ENCODE assay signal across 11 cellular contexts in genomic region chr19:32677657-32678056, GRCh38. TPM values are rescaled to one million over a fixed set of nuclear protein-coding genes. Genes with fewer than 3 reads are reported as not detected.
A peak's percentile ranks its signal among the peaks of the same experiment; 100 is the strongest.
DNase-seq lines count a peak whose midpoint lies in the region; ATAC-seq and TF ChIP-seq lines count a peak whose summit lies in the region.
"Had no signal": no experiment of that assay in that cellular context is flagged by ENCODE, and none has a peak within 500 bp of the region (broad histone marks: within the 10 kb centered on the region; RNA-seq: fewer than 3 reads in every experiment).

No MANE protein-coding gene starts in this region.

- no peaks in the 10 kb centered on the region for H3K36me3 ChIP-seq in HUES48 (ENCODE audit: control insufficient read depth, insufficient read depth, low read length)
- no peaks in the 10 kb centered on the region for H3K36me3 ChIP-seq in mesodermal cell (ENCODE audit: control insufficient read depth, insufficient read depth, low read length)

- DNase-seq in CD4-positive, alpha-beta T cell: no peak
- DNase-seq in central memory CD8-positive, alpha-beta T cell (ENCODE audit: low spot score in 2 of 2): no peak
- DNase-seq in cerebellum (ENCODE audit: low spot score) (no peak), NCI-H1436 (lab: John Stamatoyannopoulos, UW) (no peak), NCI-H1105 (lab: John Stamatoyannopoulos, UW) (no peak)
- no peak for DNase-seq in activated CD4-positive, alpha-beta T cell treated with anti-CD3 and anti-CD28 coated beads, Interleukin-2, amount 50 U/mL, for 4 hours
- DNase-seq: DMS79, GM23248, NCI-H2081 treated with DMSO at 0.1 percent for 48 hours had no signal

- ATAC-seq in CD4-positive, alpha-beta T cell (ENCODE audit: poor library complexity): no peak
- no peak for ATAC-seq in central memory CD8-positive, alpha-beta T cell (replicated peaks; ENCODE audit: extremely low read depth, poor library complexity, severe bottlenecking)

- no peaks in the 10 kb centered on the region for H3K9me3 Mint-ChIP-seq in CD4-positive, alpha-beta T cell
- H3K9me3 Mint-ChIP-seq in central memory CD8-positive, alpha-beta T cell: no peaks in the 10 kb centered on the region

- H3K4me1 ChIP-seq in HUES48 (ENCODE audit: control insufficient read depth, insufficient read depth, low read length) (peaks cover 15% of the 10 kb centered on the region), mesodermal cell (ENCODE audit: control insufficient read depth, insufficient read depth, low read length, poor library complexity, severe bottlenecking) (no peaks in the 10 kb centered on the region)

- H3K4me1 Mint-ChIP-seq in CD4-positive, alpha-beta T cell (ENCODE audit: low read depth): peaks cover 29% of the 10 kb centered on the region
- peaks cover 23% of the 10 kb centered on the region for H3K4me1 Mint-ChIP-seq in central memory CD8-positive, alpha-beta T cell

- peak overlapping the region; percentile 88 for H3K4me3 Mint-ChIP-seq in CD4-positive, alpha-beta T cell
- H3K4me3 Mint-ChIP-seq in central memory CD8-positive, alpha-beta T cell: peak overlapping the region; percentile 45

- peaks cover 12% of the 10 kb centered on the region for H3K36me3 Mint-ChIP-seq in CD4-positive, alpha-beta T cell (ENCODE audit: low read depth)
- H3K36me3 Mint-ChIP-seq in central memory CD8-positive, alpha-beta T cell (ENCODE audit: insufficient read depth): peaks cover 6% of the 10 kb centered on the region

- no peaks in the 10 kb centered on the region for H3K9me3 ChIP-seq in CD4-positive, alpha-beta T cell (ENCODE audit: control insufficient read depth, low read length)
- H3K9me3 ChIP-seq in HUES48 (ENCODE audit: control insufficient read depth, insufficient read depth, low read length) (no peaks in the 10 kb centered on the region), mesodermal cell (ENCODE audit: control insufficient read depth, low read length) (no peaks in the 10 kb centered on the region)

- POLR2A ChIA-PET in CD4-positive, alpha-beta T cell (lab: Charles Lee): interaction anchor here (0.6 to 3.9 kb wide), 3 partner anchors 13 to 14 kb away, joined by 4 to 58 read pairs (median 5); partner anchors contain the start of gene NUDT19

- CTCF ChIA-PET in CD4-positive, alpha-beta T cell (lab: Charles Lee): interaction anchor here (0.6 to 2.2 kb wide), 2 partner anchors 12 to 14 kb away, joined by 3 to 5 read pairs; partner anchors contain the start of gene NUDT19

- H3K9ac ChIP-seq in HUES48 (ENCODE audit: low read depth, low read length): no peak overlapping the region
- H3K9ac ChIP-seq: GM23248 had no signal

- peaks cover 14% of the 10 kb centered on the region for H3K27me3 ChIP-seq in CD4-positive, alpha-beta T cell (ENCODE audit: control insufficient read depth, insufficient read depth, low read length)
- peaks cover 29% of the 10 kb centered on the region for H3K27me3 ChIP-seq in HUES48 (ENCODE audit: control insufficient read depth, insufficient read depth, low read length)

- no peak overlapping the region; the same call in 1 of the 2 replicates for H3K4me3 ChIP-seq in HUES48 (ENCODE audit: low read depth, low read length)
- no peak overlapping the region for H3K4me3 ChIP-seq in mesodermal cell (ENCODE audit: extremely low read depth, insufficient read depth, low read length, poor library complexity, severe bottlenecking)
- H3K4me3 ChIP-seq: GM23248 had no signal

- H3K27me3 Mint-ChIP-seq in CD4-positive, alpha-beta T cell: peaks cover 8% of the 10 kb centered on the region
- H3K27me3 Mint-ChIP-seq in central memory CD8-positive, alpha-beta T cell: peaks cover 9% of the 10 kb centered on the region

- intact Hi-C loops in CD4-positive, alpha-beta T cell (cut with DNase I, micrococcal nuclease): loop anchor here (2.0 to 10.0 kb wide), 7 partner anchors 13 to 407 kb away; partner anchors contain the start of genes DPY19L3 (in 1 of the 2), GPATCH1 (in 1 of the 2), NUDT19 (in 1 of the 2) and PDCD5 (in 1 of the 2)

- H3K27ac ChIP-seq in CD4-positive, alpha-beta T cell (ENCODE audit: low read depth, low read length): no peak overlapping the region
- peak overlapping the region; percentile 31 for H3K27ac ChIP-seq in HUES48 (ENCODE audit: low read depth, low read length)
- H3K27ac ChIP-seq in mesodermal cell (ENCODE audit: low read depth, low read length, severe bottlenecking): peak overlapping the region; percentile 49
- H3K27ac ChIP-seq: GM23248 had no signal

- 10 to 14% methylated on average over 9 of the region's 9 CpGs for WGBS in mesodermal cell (ENCODE audit: insufficient coverage in 2 of 2), 2 experiments

- no peak overlapping the region for H3K27ac Mint-ChIP-seq in CD4-positive, alpha-beta T cell
- no peak overlapping the region for H3K27ac Mint-ChIP-seq in central memory CD8-positive, alpha-beta T cell (ENCODE audit: low read depth)

- no peak for TF ChIP-seq CTCF in CD4-positive, alpha-beta T cell (IDR thresholded peaks at IDR 0.05)

RNA-seq across cellular contexts. Expression of gene RGS9BP, which starts 2.0 kb away (rescaled TPM):
- under 1 TPM in 1 of 2 experiments, not detected in 1; 0.14 TPM for total RNA-seq in CD4-positive, alpha-beta T cell
- polyA plus RNA-seq in mesodermal cell (2013, experiment 1 of 2): not detected
- not detected for polyA plus RNA-seq in mesodermal cell (2013, experiment 2 of 2)
- total RNA-seq in cerebellum: 1.1 TPM

RNA-seq across cellular contexts. Expression of gene ANKRD27, which starts 2.7 kb away (rescaled TPM):
- total RNA-seq in CD4-positive, alpha-beta T cell: 10 to 100 TPM; 16.5 to 17.6 TPM
- polyA plus RNA-seq in mesodermal cell (2013, experiment 1 of 2): 18.1 TPM
- polyA plus RNA-seq in mesodermal cell (2013, experiment 2 of 2): 18.9 TPM
- total RNA-seq in cerebellum: 24.7 TPM

RNA-seq across cellular contexts. Expression of gene NUDT19, which starts 14.0 kb away (rescaled TPM):
- total RNA-seq in CD4-positive, alpha-beta T cell: 1 to 10 TPM; 7.9 to 8.2 TPM
- polyA plus RNA-seq in mesodermal cell (2013, experiment 1 of 2): 3.6 TPM
- polyA plus RNA-seq in mesodermal cell (2013, experiment 2 of 2): 4.6 TPM
- total RNA-seq in cerebellum: 4.4 TPM

RNA-seq across cellular contexts. Expression of gene TDRD12, which starts 41.9 kb away (rescaled TPM):
- total RNA-seq in CD4-positive, alpha-beta T cell: under 1 TPM; 0.14 to 0.22 TPM
- 0.07 TPM for polyA plus RNA-seq in mesodermal cell (2013, experiment 1 of 2)
- 0.15 TPM for polyA plus RNA-seq in mesodermal cell (2013, experiment 2 of 2)
- total RNA-seq in cerebellum: 2.0 TPM
